In the genomic region with DNA sequence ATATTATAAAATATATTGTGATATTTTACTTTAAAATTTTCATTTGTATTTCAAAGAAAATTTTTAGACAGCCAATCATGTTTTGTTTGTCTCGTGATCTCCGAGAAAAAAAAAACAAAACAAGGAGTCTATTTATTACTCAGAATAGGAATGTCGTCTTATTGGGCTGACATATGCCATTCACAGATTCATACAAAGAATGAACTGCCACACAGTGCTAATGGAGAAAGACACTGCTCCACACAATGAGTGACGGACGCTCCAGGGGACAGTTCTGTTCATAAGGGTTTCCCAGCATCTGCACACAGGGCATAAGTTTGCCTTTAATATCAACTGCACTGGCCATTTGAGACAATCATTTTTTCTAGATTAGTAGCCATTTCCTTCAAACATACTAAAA, we compare ENCODE assay signal across 15 cellular contexts. TPM values are rescaled to one million over a fixed set of nuclear protein-coding genes. Genes with fewer than 3 reads are reported as not detected.
A peak's percentile ranks its signal among the peaks of the same experiment; 100 is the strongest.
DNase-seq lines count a peak whose midpoint lies in the region; FAIRE-seq and TF ChIP-seq lines count a peak whose summit lies in the region.
"Had no signal": no experiment of that assay in that cellular context is flagged by ENCODE, and none has a peak within 500 bp of the region (broad histone marks: within the 10 kb centered on the region; RNA-seq: fewer than 3 reads in every experiment).

No MANE protein-coding gene starts in this region.

- no peak overlapping the region for H3K4me3 ChIP-seq in WERI-Rb-1 (ENCODE audit: low read depth, low read length)
- H3K4me3 ChIP-seq in smooth muscle cell = peak overlapping the region; percentile 33

- no peak overlapping the region for H3K27ac Mint-ChIP-seq in activated naive CD4-positive, alpha-beta T cell treated with anti-CD3 and anti-CD28 coated beads, Interleukin-2, amount 10 ng/mL, durations not matched to agents 7 days and 5 days

- H3K27me3 Mint-ChIP-seq in activated naive CD4-positive, alpha-beta T cell treated with anti-CD3 and anti-CD28 coated beads, Interleukin-2, amount 10 ng/mL, durations not matched to agents 7 days and 5 days = peaks cover 6% of the 10 kb centered on the region
- H3K27me3 Mint-ChIP-seq: activated CD4-positive, alpha-beta T cell treated with anti-CD3 and anti-CD28 coated beads, Interleukin-2, amount 10 ng/mL, durations not matched to agents 24 days and 14 days; CD4-positive, alpha-beta memory T cell had no signal

- H4K20me1 ChIP-seq in smooth muscle cell (ENCODE audit: low read depth) = peaks cover 74% of the 10 kb centered on the region

- peaks cover 11% of the 10 kb centered on the region for H3F3A ChIP-seq in smooth muscle cell (ENCODE audit: low read depth)

- H3K9me3 ChIP-seq in WERI-Rb-1 (ENCODE audit: severe bottlenecking) (no peaks in the 10 kb centered on the region), smooth muscle cell (replicated peaks; ENCODE audit: low read depth) (no peaks in the 10 kb centered on the region)

- H3K4me3 Mint-ChIP-seq in activated naive CD4-positive, alpha-beta T cell treated with anti-CD3 and anti-CD28 coated beads, Interleukin-2, amount 10 ng/mL, durations not matched to agents 7 days and 5 days = no peak overlapping the region

- H3K79me2 ChIP-seq in smooth muscle cell (ENCODE audit: low read depth) = peaks cover 79% of the 10 kb centered on the region

- H3K9me3 Mint-ChIP-seq in activated naive CD4-positive, alpha-beta T cell treated with anti-CD3 and anti-CD28 coated beads, Interleukin-2, amount 10 ng/mL, durations not matched to agents 7 days and 5 days = no peaks in the 10 kb centered on the region
- H3K9me3 Mint-ChIP-seq: activated CD4-positive, alpha-beta T cell treated with anti-CD3 and anti-CD28 coated beads, Interleukin-2, amount 10 ng/mL, durations not matched to agents 24 days and 14 days; activated T-helper 2 cell treated with anti-CD3 and anti-CD28 coated beads, Interferon-gamma antibody, Interleukin-2, Interleukin-4, amounts not matched to agents 10 μg/mL and 5 μg/mL and 100 μg/mL, durations not matched to agents 14 hours and 24 hours and 36 hours; CD4-positive, alpha-beta memory T cell had no signal

- peak; percentile 48 for FAIRE-seq in H54 (lab: Jason Lieb, UNC)
- FAIRE-seq: endothelial cell of umbilical vein had no signal

- CTCF ChIA-PET in activated naive CD4-positive, alpha-beta T cell treated with anti-CD3 and anti-CD28 coated beads, Interleukin-2, amount 10 ng/mL, durations not matched to agents 7 days and 5 days (lab: Charles Lee) = interaction anchor here (0.9 to 6.6 kb wide), 10 partner anchors 9 to 228 kb away, joined by 3 to 53 read pairs (median 4); no protein-coding TSS in a partner anchor

- H2AFZ ChIP-seq in smooth muscle cell (ENCODE audit: low read depth) = no peak overlapping the region

- H3K36me3 ChIP-seq in WERI-Rb-1 (peaks cover 6% of the 10 kb centered on the region), smooth muscle cell (ENCODE audit: low read depth) (no peaks in the 10 kb centered on the region)

- H3K36me3 Mint-ChIP-seq in activated naive CD4-positive, alpha-beta T cell treated with anti-CD3 and anti-CD28 coated beads, Interleukin-2, amount 10 ng/mL, durations not matched to agents 7 days and 5 days = no peaks in the 10 kb centered on the region

- no peak overlapping the region for H3K9ac ChIP-seq in smooth muscle cell (ENCODE audit: low read depth)

- H3K27ac ChIP-seq in WERI-Rb-1 (peak overlapping the region; percentile 97), smooth muscle cell (ENCODE audit: low read depth) (peak overlapping the region; percentile 79)

- H3K4me1 Mint-ChIP-seq in activated naive CD4-positive, alpha-beta T cell treated with anti-CD3 and anti-CD28 coated beads, Interleukin-2, amount 10 ng/mL, durations not matched to agents 7 days and 5 days = peaks cover 63% of the 10 kb centered on the region

- peak overlapping the region; percentile 5 for H3K4me2 ChIP-seq in smooth muscle cell

- no peaks in the 10 kb centered on the region for H3K27me3 ChIP-seq in WERI-Rb-1 (ENCODE audit: insufficient read depth, low read depth, severe bottlenecking)
- no peaks in the 10 kb centered on the region for H3K27me3 ChIP-seq in smooth muscle cell (ENCODE audit: low read depth)

- TF ChIP-seq POLR2A in H54 (IDR thresholded peaks at IDR 0.05; ENCODE audit: low read depth, low read length) = no peak

- DNase-seq in H54 (ENCODE audit: insufficient read length, low spot score) (no peak), WERI-Rb-1 (no peak), medulla oblongata (ENCODE audit: extremely low spot score) (peak; percentile 42), smooth muscle cell (lab: John Stamatoyannopoulos, UW; ENCODE audit: unreplicated experiment) (no peak), NCI-H748 (lab: John Stamatoyannopoulos, UW; ENCODE audit: unreplicated experiment) (no peak), DMS153 (lab: John Stamatoyannopoulos, UW) (no peak), NCI-H2171 (lab: John Stamatoyannopoulos, UW) (no peak)
- no peak for DNase-seq in activated naive CD4-positive, alpha-beta T cell treated with anti-CD3 and anti-CD28 coated beads, Interleukin-2, amount 10 ng/mL, durations not matched to agents 7 days and 5 days
- DNase-seq: CD4-positive, alpha-beta memory T cell; central memory CD4-positive, alpha-beta T cell; NCI-H2171 treated with DMSO at 0.1 percent for 48 hours; SW 1271 had no signal

- no peak for TF ChIP-seq CTCF in WERI-Rb-1 (IDR thresholded peaks at IDR 0.05; ENCODE audit: low read depth, low read length)
- no peak for TF ChIP-seq CTCF in smooth muscle cell (IDR thresholded peaks at IDR 0.05; ENCODE audit: borderline replicate concordance, insufficient read depth, poor library complexity, severe bottlenecking)

- H3K4me1 ChIP-seq in smooth muscle cell (ENCODE audit: low read depth) = peaks cover 72% of the 10 kb centered on the region

- 69% methylated on average over 5 of the region's 5 CpGs for WGBS in smooth muscle cell (ENCODE audit: low lambda C conversion rate)

RNA-seq across cellular contexts. Expression of a gene that starts 3.5 kb away (rescaled TPM):
- 23.2 and 23.8 TPM in 2 replicates for total RNA-seq in smooth muscle cell
- polyA plus RNA-seq in smooth muscle cell = 14.2 TPM in 2 replicates
